ENCODE assay signal across 1 cellular context in genomic region chr7:155000795-155001194, GRCh38.
TF ChIP-seq lines count a peak whose summit lies in the region.

No MANE protein-coding gene starts in this region.

TF ChIP-seq in HepG2, 621 proteins besides CTCF, POLR2A, EP300 and RAD21 (continued from another document):
- no peak for TF ChIP-seq SKIL (CRISPR knock-in tag; IDR thresholded peaks at IDR 0.05; ENCODE audit: borderline replicate concordance)
- TF ChIP-seq ZNF3 (CRISPR knock-in tag; IDR thresholded peaks at IDR 0.05): no peak
- no peak for TF ChIP-seq ZNF83 (CRISPR knock-in tag; IDR thresholded peaks at IDR 0.05; ENCODE audit: borderline replicate concordance)
